1 cellular context compared by ENCODE assay signal in the genomic region with DNA sequence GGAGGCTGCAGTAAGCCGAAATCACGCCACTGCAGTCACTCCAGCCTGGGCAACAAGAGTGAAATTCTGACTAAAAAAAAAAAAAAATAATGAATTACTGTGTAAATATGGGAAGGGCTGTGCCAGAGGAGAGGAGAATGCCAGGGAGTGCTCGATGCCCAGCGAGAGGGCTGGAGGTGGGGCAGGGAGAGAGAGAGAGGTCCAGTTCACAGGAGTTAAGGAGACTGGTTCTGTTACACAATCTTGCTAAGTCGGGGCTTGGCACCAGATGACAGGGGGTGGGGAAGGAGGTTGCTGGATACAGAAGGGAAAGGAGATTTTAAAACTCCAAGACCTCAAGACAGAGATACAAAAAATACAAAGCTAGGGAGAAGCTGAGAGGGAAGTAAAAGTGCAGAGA.
TF ChIP-seq lines count a peak whose summit lies in the region.

No MANE protein-coding gene starts in this region.

TF ChIP-seq in A549, 52 proteins besides CTCF, POLR2A, EP300 and RAD21:
- TF ChIP-seq RNF2 (IDR thresholded peaks at IDR 0.05; ENCODE audit: borderline replicate concordance, low read depth) (no peak), FOSB (CRISPR knock-in tag; IDR thresholded peaks at IDR 0.05) (no peak), CEBPB (IDR thresholded peaks at IDR 0.05) (peak; percentile 53 to 75; a peak in 3 of 4 replicates)
- TF ChIP-seq, protein P1, sequence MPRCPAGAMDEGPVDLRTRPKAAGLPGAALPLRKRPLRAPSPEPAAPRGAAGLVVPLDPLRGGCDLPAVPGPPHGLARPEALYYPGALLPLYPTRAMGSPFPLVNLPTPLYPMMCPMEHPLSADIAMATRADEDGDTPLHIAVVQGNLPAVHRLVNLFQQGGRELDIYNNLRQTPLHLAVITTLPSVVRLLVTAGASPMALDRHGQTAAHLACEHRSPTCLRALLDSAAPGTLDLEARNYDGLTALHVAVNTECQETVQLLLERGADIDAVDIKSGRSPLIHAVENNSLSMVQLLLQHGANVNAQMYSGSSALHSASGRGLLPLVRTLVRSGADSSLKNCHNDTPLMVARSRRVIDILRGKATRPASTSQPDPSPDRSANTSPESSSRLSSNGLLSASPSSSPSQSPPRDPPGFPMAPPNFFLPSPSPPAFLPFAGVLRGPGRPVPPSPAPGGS (IDR thresholded peaks at IDR 0.05) = no peak
- TF ChIP-seq, protein P2, sequence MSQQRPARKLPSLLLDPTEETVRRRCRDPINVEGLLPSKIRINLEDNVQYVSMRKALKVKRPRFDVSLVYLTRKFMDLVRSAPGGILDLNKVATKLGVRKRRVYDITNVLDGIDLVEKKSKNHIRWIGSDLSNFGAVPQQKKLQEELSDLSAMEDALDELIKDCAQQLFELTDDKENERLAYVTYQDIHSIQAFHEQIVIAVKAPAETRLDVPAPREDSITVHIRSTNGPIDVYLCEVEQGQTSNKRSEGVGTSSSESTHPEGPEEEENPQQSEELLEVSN (IDR thresholded peaks at IDR 0.05; ENCODE audit: borderline replicate concordance, low read depth) = no peak
